Comparison of ENCODE assay signal across 7 cellular contexts in genomic region chr1:78565393-78565792, GRCh38. TPM values are rescaled to one million over a fixed set of nuclear protein-coding genes. Genes with fewer than 3 reads are reported as not detected.
"Had no signal": no experiment of that assay in that cellular context is flagged by ENCODE, and none has a peak within 500 bp of the region (broad histone marks: within the 10 kb centered on the region; RNA-seq: fewer than 3 reads in every experiment).

No MANE protein-coding gene starts in this region.

- H3K27ac ChIP-seq: HL-60 had no signal

- H3K27ac Mint-ChIP-seq: IgD-negative memory B cell had no signal

- H3K4me3 ChIP-seq: K562 had no signal

- DNase-seq: IMR-90, KBM-7 had no signal

- ATAC-seq: HepG2, K562 had no signal

- H3K36me3 Mint-ChIP-seq: IgD-negative memory B cell had no signal

- H3K4me3 Mint-ChIP-seq: IgD-negative memory B cell had no signal

RNA-seq across cellular contexts. Expression of gene IFI44L, which starts 54.9 kb away (rescaled TPM):
- total RNA-seq: HT1080 had no signal
